8 cellular contexts compared by ENCODE assay signal in the genomic region with DNA sequence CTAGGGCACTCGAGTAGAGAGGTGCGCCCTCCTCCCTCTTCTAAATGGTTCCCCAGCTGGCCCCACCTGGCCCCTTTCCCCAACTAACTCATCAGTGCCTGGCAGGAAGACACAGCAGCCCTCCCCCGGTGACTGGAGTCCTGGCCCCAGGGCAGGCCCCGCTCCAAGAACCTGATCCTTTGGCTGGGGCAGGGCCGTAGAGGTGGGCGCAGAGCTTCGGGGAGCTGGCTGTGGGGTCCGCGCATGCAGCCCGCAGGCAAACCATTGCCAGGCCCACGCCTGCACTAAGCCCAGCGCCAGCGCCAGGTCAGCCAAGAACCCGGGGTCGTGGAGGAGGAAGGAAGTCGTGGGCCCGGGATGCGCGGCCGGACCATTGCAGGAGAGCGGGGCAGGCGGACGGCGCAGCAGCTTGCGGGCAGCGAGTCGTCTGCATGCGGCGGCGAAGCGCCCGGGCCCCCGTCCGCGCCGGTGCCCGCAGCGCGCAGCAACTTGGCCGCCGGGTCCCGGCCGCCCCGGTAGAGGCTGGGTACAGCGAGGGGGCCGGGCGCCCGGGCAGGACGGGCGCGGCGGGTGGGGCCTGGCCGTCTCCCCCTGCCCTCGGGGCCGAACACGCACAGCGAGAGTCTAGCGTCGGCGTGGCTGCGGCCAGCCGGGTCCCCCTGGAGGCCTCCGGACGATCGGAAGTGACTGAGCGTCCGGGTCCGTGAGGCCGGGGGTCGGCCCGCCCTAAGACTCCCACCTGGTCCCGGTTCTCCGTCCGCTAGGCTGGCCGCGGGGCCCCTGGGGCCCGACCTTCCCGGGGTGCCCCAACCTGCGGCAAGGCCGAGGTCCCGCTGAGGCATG. TPM values are rescaled to one million over a fixed set of nuclear protein-coding genes. Genes with fewer than 3 reads are reported as not detected.
DNase-seq lines count a peak whose midpoint lies in the region; ATAC-seq, FAIRE-seq and TF ChIP-seq lines count a peak whose summit lies in the region.

No MANE protein-coding gene starts in this region.

- peak overlapping the region; percentile 79 for H3K4me3 Mint-ChIP-seq in GM23338
- peak overlapping the region; percentile 73 for H3K4me3 Mint-ChIP-seq in activated CD4-positive, alpha-beta memory T cell treated with anti-CD3 and anti-CD28 coated beads, Interleukin-2, amount 10 ng/mL, durations not matched to agents 7 days and 5 days

- CTCF ChIA-PET in activated CD4-positive, alpha-beta memory T cell treated with anti-CD3 and anti-CD28 coated beads, Interleukin-2, amount 10 ng/mL, durations not matched to agents 7 days and 5 days (lab: Charles Lee): interaction anchor here (1.2 kb wide), 1 partner anchor 36 kb away, joined by 3 read pairs; no protein-coding TSS in a partner anchor

- H3K4me1 Mint-ChIP-seq in GM23338: peaks cover 14% of the 10 kb centered on the region
- H3K4me1 Mint-ChIP-seq in activated CD4-positive, alpha-beta memory T cell treated with anti-CD3 and anti-CD28 coated beads, Interleukin-2, amount 10 ng/mL, durations not matched to agents 7 days and 5 days: peaks cover 38% of the 10 kb centered on the region

- FAIRE-seq in small intestine (lab: Jason Lieb, UNC) (no peak), urothelium cell line (lab: Jason Lieb, UNC) (no peak)

- peak; percentile 33 for ATAC-seq in GM23338
- ATAC-seq in right cardiac atrium: peak in 1 of 2 donors; percentile 1

- H3K36me3 Mint-ChIP-seq in GM23338 (ENCODE audit: low read depth): peaks cover 1% of the 10 kb centered on the region; the same call in 1 of the 3 replicates
- H3K36me3 Mint-ChIP-seq in activated CD4-positive, alpha-beta memory T cell treated with anti-CD3 and anti-CD28 coated beads, Interleukin-2, amount 10 ng/mL, durations not matched to agents 7 days and 5 days (ENCODE audit: low read depth): peaks cover 13% of the 10 kb centered on the region

- H3K79me2 ChIP-seq in GM23338 (replicated peaks; ENCODE audit: insufficient read depth): peaks cover 24% of the 10 kb centered on the region

- WGBS in right cardiac atrium: 23% methylated on average over 81 of the region's 81 CpGs
- 23 to 57% (median 56%) methylated on average over 31 to 81 of the region's 81 CpGs for WGBS in small intestine, 3 donors

- peak overlapping the region; percentile 84 for H3K4me2 ChIP-seq in GM23338

- in situ Hi-C loops in KBM-7 (cut with MboI; ENCODE audit: low pct_unique_long_range_greater_than_20kb, low sequenced_read_pairs): no loop called here

- no peaks in the 10 kb centered on the region for H3K9me3 ChIP-seq in right cardiac atrium (ENCODE audit: control insufficient read depth, low read length)
- no peaks in the 10 kb centered on the region for H3K9me3 ChIP-seq in small intestine (ENCODE audit: control insufficient read depth, low read depth)

- H3K9me2 ChIP-seq in GM23338 (ENCODE audit: insufficient read depth): no peaks in the 10 kb centered on the region

- TF ChIP-seq CTCF in GM23338 (conservative IDR thresholded peaks at IDR 0.05; ENCODE audit: low read depth in 2 of 2): no peak

- H2AFZ ChIP-seq in GM23338: peak overlapping the region; percentile 96

- H3K4me1 ChIP-seq in GM23338 (ENCODE audit: insufficient read depth): peaks cover 13% of the 10 kb centered on the region
- H3K4me1 ChIP-seq in right cardiac atrium (ENCODE audit: control insufficient read depth, insufficient read depth, low read length): peaks cover 2% of the 10 kb centered on the region
- no peaks in the 10 kb centered on the region for H3K4me1 ChIP-seq in small intestine (ENCODE audit: control insufficient read depth in 2 of 2, insufficient read depth in 1 of 2, low read depth in 1 of 2, low read length in 1 of 2)

- POLR2A ChIA-PET in activated CD4-positive, alpha-beta memory T cell treated with anti-CD3 and anti-CD28 coated beads, Interleukin-2, amount 10 ng/mL, durations not matched to agents 7 days and 5 days (lab: Charles Lee): interaction anchor here (1.1 kb wide), 1 partner anchor 12 kb away, joined by 3 read pairs; no protein-coding TSS in a partner anchor

- H3K27me3 Mint-ChIP-seq in GM23338 (ENCODE audit: insufficient read depth, low read depth, poor library complexity): peaks cover 19% of the 10 kb centered on the region
- H3K27me3 Mint-ChIP-seq in activated CD4-positive, alpha-beta memory T cell treated with anti-CD3 and anti-CD28 coated beads, Interleukin-2, amount 10 ng/mL, durations not matched to agents 7 days and 5 days: no peaks in the 10 kb centered on the region

- peak overlapping the region; percentile 67 for H3K4me3 ChIP-seq in GM23338
- H3K4me3 ChIP-seq in right cardiac atrium (ENCODE audit: low read length): peak overlapping the region; percentile 40
- H3K4me3 ChIP-seq in small intestine (ENCODE audit: low read depth in 1 of 2, low read length in 2 of 2): peak overlapping the region; percentile 32 to 38

- DNase-seq in GM23338 (ENCODE audit: low spot score): peak; percentile 61
- DNase-seq in activated CD4-positive, alpha-beta memory T cell treated with anti-CD3 and anti-CD28 coated beads, Interleukin-2, amount 10 ng/mL, durations not matched to agents 7 days and 5 days: no peak
- peak; percentile 37 to 80 (median 77) for DNase-seq in right cardiac atrium
- no peak for DNase-seq in small intestine
- no peak for DNase-seq in GF-D8 (lab: John Stamatoyannopoulos, UW)
- DNase-seq in KBM-7: no peak
- no peak for DNase-seq in H4 (ENCODE audit: low spot score)
- no peak for DNase-seq in urothelium cell line (ENCODE audit: low spot score)

- no peak overlapping the region for H3K27ac Mint-ChIP-seq in GM23338
- H3K27ac Mint-ChIP-seq in activated CD4-positive, alpha-beta memory T cell treated with anti-CD3 and anti-CD28 coated beads, Interleukin-2, amount 10 ng/mL, durations not matched to agents 7 days and 5 days: no peak overlapping the region

- H4K20me1 ChIP-seq in GM23338 (replicated peaks; ENCODE audit: insufficient read depth): peaks cover 5% of the 10 kb centered on the region; the same call in 1 of the 2 replicates

- no peaks in the 10 kb centered on the region for H3F3A ChIP-seq in GM23338 (replicated peaks; ENCODE audit: low read depth)

- intact Hi-C loops in right cardiac atrium (cut with DNase I): no loop called here

- 0 out of 2 replicates have a peak, but pooled peaks cover 10% of the 10 kb centered on the region for H3K27me3 ChIP-seq in GM23338 (ENCODE audit: insufficient read depth)
- H3K27me3 ChIP-seq in right cardiac atrium (ENCODE audit: control insufficient read depth, insufficient read depth): no peaks in the 10 kb centered on the region
- H3K27me3 ChIP-seq in small intestine (ENCODE audit: control insufficient read depth in 2 of 2, insufficient read depth in 2 of 2, low read length in 2 of 2): no peaks in the 10 kb centered on the region

- H3K9me3 Mint-ChIP-seq in GM23338: no peaks in the 10 kb centered on the region
- no peaks in the 10 kb centered on the region for H3K9me3 Mint-ChIP-seq in activated CD4-positive, alpha-beta memory T cell treated with anti-CD3 and anti-CD28 coated beads, Interleukin-2, amount 10 ng/mL, durations not matched to agents 7 days and 5 days

- H3K27ac ChIP-seq in GM23338 (ENCODE audit: low read depth) (no peak overlapping the region), right cardiac atrium (ENCODE audit: low read length) (no peak overlapping the region), small intestine (ENCODE audit: low read depth in 1 of 2, low read length in 1 of 2) (no peak overlapping the region)

- no peaks in the 10 kb centered on the region for H3K36me3 ChIP-seq in GM23338 (ENCODE audit: insufficient read depth)
- no peaks in the 10 kb centered on the region for H3K36me3 ChIP-seq in small intestine (ENCODE audit: control insufficient read depth in 2 of 2, insufficient read depth in 2 of 2, low read length in 2 of 2)

TF ChIP-seq in GM23338, 12 proteins besides CTCF, POLR2A, EP300 and RAD21:
- no peak for TF ChIP-seq POLR2AphosphoS5 (IDR thresholded peaks at IDR 0.05; ENCODE audit: low read depth)
- no peak for TF ChIP-seq CREB1 (CRISPR knock-in tag; IDR thresholded peaks at IDR 0.05; ENCODE audit: low read depth)
- no peak for TF ChIP-seq EZH2phosphoT487 (IDR thresholded peaks at IDR 0.05; ENCODE audit: unreplicated experiment)
TF ChIP-seq in GM23338: peak in this region for 0.

RNA-seq across cellular contexts. Expression of gene TRABD, which starts 1.0 kb away (rescaled TPM):
- total RNA-seq in GM23338 (2014; rRNA removed; shearing (Covaris generic)): 58.6 and 66.1 TPM in 2 replicates
- 40.8 and 44.1 TPM in 2 replicates for polyA plus RNA-seq in GM23338 (2016; fragmentation: Nextera tagmentation; extraction: Ambion mirVana)
- 100 to 1,000 TPM; 136 to 138 TPM for total RNA-seq in activated CD4-positive, alpha-beta memory T cell treated with anti-CD3 and anti-CD28 coated beads, Interleukin-2, amount 10 ng/mL, durations not matched to agents 7 days and 5 days
- total RNA-seq in right cardiac atrium: 10 to 100 TPM; 16.7 to 23.2 (median 20.7) TPM
- 25.5 TPM for polyA plus RNA-seq in right cardiac atrium
- polyA plus RNA-seq in small intestine: 10 to 100 TPM; 63.1 to 84.6 (median 70.8) TPM
- total RNA-seq in H4 (2014; rRNA removed; shearing (Covaris generic)): 13.7 and 17.2 TPM in 2 replicates

RNA-seq across cellular contexts. Expression of gene PANX2, which starts 14.2 kb away (rescaled TPM):
- 5.1 and 5.9 TPM in 2 replicates for total RNA-seq in GM23338 (2014; rRNA removed; shearing (Covaris generic))
- 2.6 and 2.8 TPM in 2 replicates for polyA plus RNA-seq in GM23338 (2016; fragmentation: Nextera tagmentation; extraction: Ambion mirVana)
- total RNA-seq in activated CD4-positive, alpha-beta memory T cell treated with anti-CD3 and anti-CD28 coated beads, Interleukin-2, amount 10 ng/mL, durations not matched to agents 7 days and 5 days: under 1 TPM; 0.83 to 0.88 TPM
- total RNA-seq in right cardiac atrium: 1 to 10 TPM in 2 of 4 donors, under 1 TPM in 2; 0.43 to 2.1 (median 1.3) TPM
- polyA plus RNA-seq in right cardiac atrium: 0.68 TPM
- under 1 TPM in 1 of 3 donors, not detected in 2; 0.36 TPM for polyA plus RNA-seq in small intestine
- 4.2 and 4.4 TPM in 2 replicates for total RNA-seq in H4 (2014; rRNA removed; shearing (Covaris generic))

RNA-seq across cellular contexts. Expression of gene SELENOO, which starts 16.0 kb away (rescaled TPM):
- total RNA-seq in GM23338 (2014; rRNA removed; shearing (Covaris generic)): 16.9 and 21.3 TPM in 2 replicates
- polyA plus RNA-seq in GM23338 (2016; fragmentation: Nextera tagmentation; extraction: Ambion mirVana) (6.8 and 8.6 TPM in 2 replicates), right cardiac atrium (17.1 TPM), small intestine (10 to 100 TPM; 23.6 to 94.6 (median 90.8) TPM)
- total RNA-seq in activated CD4-positive, alpha-beta memory T cell treated with anti-CD3 and anti-CD28 coated beads, Interleukin-2, amount 10 ng/mL, durations not matched to agents 7 days and 5 days: 10 to 100 TPM; 21.5 TPM
- 10 to 100 TPM; 14.6 to 16.3 (median 15.3) TPM for total RNA-seq in right cardiac atrium
- 13.4 and 19.6 TPM in 2 replicates for total RNA-seq in H4 (2014; rRNA removed; shearing (Covaris generic))

Comparison
In these comparisons a context has a peak if more than half of its experiments do, and no peak if none do; other contexts are left out.
1. DNase-seq: peak in GM23338 (single experiment) and right cardiac atrium (3 of 3); none in activated CD4-positive, alpha-beta memory T cell treated with anti-CD3 and anti-CD28 coated beads, Interleukin-2, amount 10 ng/mL, durations not matched to agents 7 days and 5 days (single experiment), small intestine (single experiment), GF-D8 (single experiment), KBM-7 (single experiment), H4 (single experiment) and urothelium cell line (single experiment).
2. Peak in every context shown above with its lines, with median percentiles within 50 percentile points of each other: H3K4me3 ChIP-seq.